20 cellular contexts compared by ENCODE assay signal in genomic region chr12:79515526-79515935, GRCh38.
A peak's percentile ranks its signal among the peaks of the same experiment; 100 is the strongest.
DNase-seq lines count a peak whose midpoint lies in the region; FAIRE-seq and TF ChIP-seq lines count a peak whose summit lies in the region.
"Had no signal": no experiment of that assay in that cellular context is flagged by ENCODE, and none has a peak within 500 bp of the region (broad histone marks: within the 10 kb centered on the region; RNA-seq: fewer than 3 reads in every experiment).

No MANE protein-coding gene starts in this region.

- in situ Hi-C loops in GM23248 (cut with MboI): no loop called here

- H3K4me3 Mint-ChIP-seq in HFFc6 (no peak overlapping the region), progenitor cell of endocrine pancreas (ENCODE audit: low read depth) (no peak overlapping the region)

- H3K9me3 ChIP-seq in adipocyte (ENCODE audit: control insufficient read depth, low read length) (no peaks in the 10 kb centered on the region), GM23248 (ENCODE audit: low read depth) (no peaks in the 10 kb centered on the region)

- H3K27ac Mint-ChIP-seq in HFFc6 (peak overlapping the region; percentile 87), progenitor cell of endocrine pancreas (peak overlapping the region; percentile 69)

- no peak overlapping the region for H3K4me2 ChIP-seq in GM23248 (ENCODE audit: unreplicated experiment)

- H3K4me3 ChIP-seq in adipocyte (ENCODE audit: low read length) (no peak overlapping the region), fibroblast of the aortic adventitia (ENCODE audit: low read depth, low read length) (no peak overlapping the region), GM23248 (no peak overlapping the region)
- H3K4me3 ChIP-seq: MG63 had no signal

- DNase-seq in HFFc6 (no peak), adipocyte (ENCODE audit: low read depth) (peak; percentile 29), fibroblast of the aortic adventitia (ENCODE audit: low read depth) (peak; percentile 48), progenitor cell of endocrine pancreas (ENCODE audit: low spot score, unreplicated experiment) (no peak), HTR-8/SVneo (ENCODE audit: insufficient read length, low spot score) (no peak), GM23248 (no peak)
- DNase-seq in activated naive CD4-positive, alpha-beta T cell treated with Interleukin-2 at 50 U/mL for 16 hours: no peak
- DNase-seq: ACHN, AML-193, DMS79, Karpas-422, MG63, NCI-H1048, NCI-H1436, NCI-H2029, NCI-H2171, NCI-H446, NCI-H526 treated with DMSO at 0.1 percent for 48 hours had no signal

- TF ChIP-seq CTCF in HFFc6 (IDR thresholded peaks at IDR 0.05) (no peak), fibroblast of the aortic adventitia (IDR thresholded peaks at IDR 0.05; ENCODE audit: insufficient read depth, low read length) (no peak), progenitor cell of endocrine pancreas (IDR thresholded peaks at IDR 0.05; ENCODE audit: unreplicated experiment) (no peak)

- H2AFZ ChIP-seq in GM23248: no peak overlapping the region; the same call in 1 of the 2 replicates

- H3K36me3 ChIP-seq in adipocyte (ENCODE audit: control insufficient read depth, insufficient read depth, low read length, severe bottlenecking) (no peaks in the 10 kb centered on the region), GM23248 (ENCODE audit: low read depth) (no peaks in the 10 kb centered on the region)

- H3F3A ChIP-seq in GM23248 (ENCODE audit: insufficient read depth): no peaks in the 10 kb centered on the region

- no peaks in the 10 kb centered on the region for H3K27me3 Mint-ChIP-seq in HFFc6 (ENCODE audit: insufficient read depth)
- no peaks in the 10 kb centered on the region for H3K27me3 Mint-ChIP-seq in progenitor cell of endocrine pancreas

- H3K79me2 ChIP-seq in GM23248 (ENCODE audit: insufficient read depth): no peaks in the 10 kb centered on the region

- no peaks in the 10 kb centered on the region for H3K27me3 ChIP-seq in adipocyte (replicated peaks; ENCODE audit: control insufficient read depth, insufficient read depth, low read length)
- H3K27me3 ChIP-seq in GM23248 (replicated peaks; ENCODE audit: insufficient read depth): no peaks in the 10 kb centered on the region
- H3K27me3 ChIP-seq: MG63 had no signal

- H3K36me3 Mint-ChIP-seq in HFFc6 (ENCODE audit: low read depth) (0 out of 2 replicates have a peak, but pooled peaks cover 5% of the 10 kb centered on the region), progenitor cell of endocrine pancreas (ENCODE audit: insufficient read depth) (no peaks in the 10 kb centered on the region)

- H3K9ac ChIP-seq in adipocyte (ENCODE audit: low read length) (no peak overlapping the region), GM23248 (no peak overlapping the region)

- H3K4me1 ChIP-seq in adipocyte (ENCODE audit: control insufficient read depth, insufficient read depth, low read length) (no peaks in the 10 kb centered on the region), GM23248 (ENCODE audit: insufficient read depth) (no peaks in the 10 kb centered on the region; the same call in 1 of the 2 replicates)

- no peaks in the 10 kb centered on the region for H4K20me1 ChIP-seq in GM23248 (ENCODE audit: insufficient read depth)

- FAIRE-seq in HTR-8/SVneo (lab: Jason Lieb, UNC): no peak
- FAIRE-seq: G401.6 had no signal

- H3K9me3 Mint-ChIP-seq in HFFc6 (no peaks in the 10 kb centered on the region), progenitor cell of endocrine pancreas (ENCODE audit: low read depth) (no peaks in the 10 kb centered on the region)

- H3K27ac ChIP-seq in GM23248: no peak overlapping the region
- H3K27ac ChIP-seq: C4-2B had no signal

- 62 to 71% methylated on average over 1 to 3 of the region's 3 CpGs for WGBS in GM23248 (ENCODE audit: low coverage in 1 of 2, low lambda C conversion rate in 2 of 2, missing lambda C conversion rate in 2 of 2), 2 experiments

- no peaks in the 10 kb centered on the region for H3K9me2 ChIP-seq in GM23248 (ENCODE audit: insufficient read depth)

- peaks cover 18% of the 10 kb centered on the region for H3K4me1 Mint-ChIP-seq in HFFc6 (ENCODE audit: low read depth)
- H3K4me1 Mint-ChIP-seq in progenitor cell of endocrine pancreas (ENCODE audit: low read depth): no peaks in the 10 kb centered on the region

Comparison
In these comparisons a context has a peak if more than half of its experiments do, and no peak if none do; other contexts are left out.
1. DNase-seq: peak in adipocyte (single experiment) and fibroblast of the aortic adventitia (single experiment); none in HFFc6 (single experiment), progenitor cell of endocrine pancreas (single experiment), HTR-8/SVneo (single experiment), activated naive CD4-positive, alpha-beta T cell treated with Interleukin-2 at 50 U/mL for 16 hours (single experiment) and GM23248 (single experiment).